ENCODE assay signal across 26 cellular contexts in genomic region chr6:98325366-98325765, GRCh38.
"Had no signal": no experiment of that assay in that cellular context is flagged by ENCODE, and none has a peak within 500 bp of the region (broad histone marks: within the 10 kb centered on the region; RNA-seq: fewer than 3 reads in every experiment).

No MANE protein-coding gene starts in this region.

- FAIRE-seq: endometrium, islet of Langerhans, keratinocyte had no signal

- H3K4me3 ChIP-seq: colonic mucosa, esophagus squamous epithelium, gastrocnemius medialis, heart right ventricle, left lung, lower lobe of right lung, mucosa of descending colon had no signal

- H3K36me3 ChIP-seq: colonic mucosa, esophagus squamous epithelium, gastrocnemius medialis, heart right ventricle, left lung, lower lobe of right lung had no signal

- H3K27ac ChIP-seq: colonic mucosa, epithelial cell of prostate, esophagus squamous epithelium, gastrocnemius medialis, heart right ventricle, left lung, lower lobe of right lung had no signal

- H3K9me3 ChIP-seq: colonic mucosa, esophagus squamous epithelium, gastrocnemius medialis, left lung, lower lobe of right lung, mucosa of descending colon had no signal

- DNase-seq: colonic mucosa; cortex of kidney; effector CD8-positive, alpha-beta T cell; effector memory CD8-positive, alpha-beta T cell; endodermal cell; erythroblast; esophagus squamous epithelium; foreskin fibroblast; foreskin melanocyte; gastrocnemius medialis; glutamatergic neuron; head of caudate nucleus; heart right ventricle; hippocampal formation; left cardiac atrium; left lung; left ventricle myocardium superior; lower lobe of right lung; mesenchymal stem cell; mucosa of descending colon; naive B cell had no signal

- H3K4me1 ChIP-seq: colonic mucosa, esophagus squamous epithelium, gastrocnemius medialis, heart right ventricle, left lung, lower lobe of right lung had no signal

- ATAC-seq: effector memory CD8-positive, alpha-beta T cell; esophagus mucosa; gastrocnemius medialis; heart right ventricle; left cardiac atrium; left lung; left ventricle myocardium superior; lower lobe of right lung; mucosa of descending colon had no signal

- H3K27me3 ChIP-seq: colonic mucosa, esophagus squamous epithelium, gastrocnemius medialis, heart right ventricle, left lung had no signal
